In genomic region chr18:5979176-5979888, GRCh38 we compare ENCODE assay signal across 25 cellular contexts.
"Had no signal": no experiment of that assay in that cellular context is flagged by ENCODE, and none has a peak within 500 bp of the region (broad histone marks: within the 10 kb centered on the region; RNA-seq: fewer than 3 reads in every experiment).

No MANE protein-coding gene starts in this region.

- H3K9ac ChIP-seq: parathyroid adenoma had no signal

- DNase-seq: activated CD4-positive, alpha-beta T cell treated with anti-CD3 and anti-CD28 coated beads for 4 hours; activated CD4-positive, alpha-beta T cell treated with anti-CD3 and anti-CD28 coated beads, Interleukin-2, amount 50 U/mL, for 48 hours; activated CD8-positive, alpha-beta memory T cell treated with anti-CD3 and anti-CD28 coated beads for 24 hours; activated effector memory CD4-positive, alpha-beta T cell treated with Interleukin-2 at 50 U/mL for 16 hours; activated naive CD4-positive, alpha-beta T cell treated with anti-CD3 and anti-CD28 coated beads, Interleukin-2, amount 50 U/mL, for 16 hours; amniotic stem cell; brain microvascular endothelial cell; cortex of kidney; gastrocnemius medialis; glutamatergic neuron; left cardiac atrium; mammary epithelial cell; midbrain; naive thymus-derived CD4-positive, alpha-beta T cell; nucleus accumbens; psoas muscle; stimulated activated CD4-positive, alpha-beta T cell treated with anti-CD3 and anti-CD28 coated beads, Interleukin-1b, Interleukin-23, amount 100 ng/mL, for 48 hours; stimulated activated naive B cell treated with anti-CD40 and anti-IgM and Interleukin-4, amounts not matched to agents 10 μg/mL and 1 μg/mL and 100 μg/mL, for 72 hours; T-helper 1 cell; transverse colon had no signal

- H3K4me1 ChIP-seq: gastrocnemius medialis, parathyroid adenoma, psoas muscle, transverse colon had no signal

- H2AFZ ChIP-seq: parathyroid adenoma had no signal

- FAIRE-seq: astrocyte, islet of Langerhans, urothelium cell line had no signal

- H3K4me2 ChIP-seq: smooth muscle cell had no signal

- H3K27ac ChIP-seq: brain microvascular endothelial cell, gastrocnemius medialis, parathyroid adenoma, psoas muscle, transverse colon had no signal

- H3K9me3 ChIP-seq: gastrocnemius medialis, psoas muscle, transverse colon had no signal

- H3K79me2 ChIP-seq: parathyroid adenoma had no signal

- ATAC-seq: gastrocnemius medialis; naive thymus-derived CD4-positive, alpha-beta T cell; psoas muscle had no signal

- H3K27me3 ChIP-seq: brain microvascular endothelial cell, gastrocnemius medialis, transverse colon had no signal

- H3K36me3 ChIP-seq: brain microvascular endothelial cell, gastrocnemius medialis, transverse colon had no signal

- H3K4me3 ChIP-seq: gastrocnemius medialis, psoas muscle, smooth muscle cell, transverse colon had no signal
